ENCODE assay signal across 8 cellular contexts in genomic region chr12:47820631-47821345, GRCh38. TPM values are rescaled to one million over a fixed set of nuclear protein-coding genes. Genes with fewer than 3 reads are reported as not detected.
A peak's percentile ranks its signal among the peaks of the same experiment; 100 is the strongest.
DNase-seq lines count a peak whose midpoint lies in the region; ATAC-seq, FAIRE-seq and TF ChIP-seq lines count a peak whose summit lies in the region.

No MANE protein-coding gene starts in this region.

- peak overlapping the region; percentile 98 for H3K27ac ChIP-seq in neuronal stem cell (replicated peaks; ENCODE audit: low read length)

- H3K9me3 Mint-ChIP-seq in activated T-helper 1 cell treated with anti-CD3 and anti-CD28 coated beads, Interleukin-12 subunit alpha, Interleukin-12 subunit beta, Interleukin-2, Interleukin-4 antibody, amounts not matched to agents 30 ng/mL and 10 ng/mL and 1 ng/mL, durations not matched to agents 14 hours and 24 hours and 36 hours, result no peaks in the 10 kb centered on the region

- DNase-seq in AG09319 (ENCODE audit: extremely low read depth, low read depth), result peak; percentile 88
- peak; percentile 89 for DNase-seq in HT-29 (ENCODE audit: low spot score)
- DNase-seq in activated T-helper 1 cell treated with anti-CD3 and anti-CD28 coated beads, Interleukin-12 subunit alpha, Interleukin-12 subunit beta, Interleukin-2, Interleukin-4 antibody, amounts not matched to agents 30 ng/mL and 10 ng/mL and 1 ng/mL, durations not matched to agents 14 hours and 24 hours and 36 hours (ENCODE audit: low spot score), result no peak
- peak; percentile 93 for DNase-seq in foreskin melanocyte
- peak; percentile 92 for DNase-seq in neuronal stem cell (ENCODE audit: low spot score)
- no peak for DNase-seq in GM12892 (ENCODE audit: insufficient read length)
- no peak for DNase-seq in NCI-H748 (lab: John Stamatoyannopoulos, UW; ENCODE audit: unreplicated experiment)

- no peak overlapping the region for H4K91ac ChIP-seq in neuronal stem cell (ENCODE audit: low read depth, low read length, poor library complexity)

- H3K4me3 Mint-ChIP-seq in activated T-helper 1 cell treated with anti-CD3 and anti-CD28 coated beads, Interleukin-12 subunit alpha, Interleukin-12 subunit beta, Interleukin-2, Interleukin-4 antibody, amounts not matched to agents 30 ng/mL and 10 ng/mL and 1 ng/mL, durations not matched to agents 14 hours and 24 hours and 36 hours, result peak overlapping the region; percentile 96

- peak overlapping the region; percentile 27 for H3K18ac ChIP-seq in neuronal stem cell (ENCODE audit: low read length)

- no peak overlapping the region for H2BK15ac ChIP-seq in neuronal stem cell (ENCODE audit: low read length)

- H3K36me3 Mint-ChIP-seq in activated T-helper 1 cell treated with anti-CD3 and anti-CD28 coated beads, Interleukin-12 subunit alpha, Interleukin-12 subunit beta, Interleukin-2, Interleukin-4 antibody, amounts not matched to agents 30 ng/mL and 10 ng/mL and 1 ng/mL, durations not matched to agents 14 hours and 24 hours and 36 hours (ENCODE audit: low read depth), result peaks cover 43% of the 10 kb centered on the region

- H3K9me3 ChIP-seq in neuronal stem cell (replicated peaks in 1 of 2; ENCODE audit: control insufficient read depth in 2 of 2, insufficient read depth in 1 of 2, low read depth in 1 of 2, low read length in 2 of 2), result no peaks in the 10 kb centered on the region

- H2BK5ac ChIP-seq in neuronal stem cell (ENCODE audit: low read length), result peak overlapping the region; percentile 100

- H2BK120ac ChIP-seq in neuronal stem cell (ENCODE audit: low read depth, low read length), result no peak overlapping the region

- no peak overlapping the region for H3K23ac ChIP-seq in neuronal stem cell (ENCODE audit: low read depth, low read length, poor library complexity)

- WGBS in neuronal stem cell (ENCODE audit: extremely low coverage in 2 of 2, insufficient read length in 2 of 2, insufficient replicate concordance in 1 of 2), 2 donors, result no CpG with 5 or more reads among the region's 17 CpGs

- H2BK12ac ChIP-seq in neuronal stem cell (ENCODE audit: low read length), result no peak overlapping the region

- no peaks in the 10 kb centered on the region for H3K27me3 ChIP-seq in neuronal stem cell (ENCODE audit: control insufficient read depth in 3 of 3, insufficient read depth in 3 of 3, low read depth in 1 of 3, low read length in 3 of 3)

- H3K4me2 ChIP-seq in neuronal stem cell (ENCODE audit: insufficient read depth, low read length, poor library complexity, severe bottlenecking), result peak overlapping the region; percentile 88

- no peak for TF ChIP-seq CTCF in AG09319 (IDR thresholded peaks at IDR 0.05; ENCODE audit: low read depth, low read length)

- peak overlapping the region in 1 of 2 donors; percentile 82 for H3K4me3 ChIP-seq in neuronal stem cell (ENCODE audit: low read length in 2 of 2)

- no peak overlapping the region for H4K8ac ChIP-seq in neuronal stem cell (ENCODE audit: low read depth, low read length)

- intact Hi-C loops in activated T-helper 1 cell treated with anti-CD3 and anti-CD28 coated beads, Interleukin-12 subunit alpha, Interleukin-12 subunit beta, Interleukin-2, Interleukin-4 antibody, amounts not matched to agents 30 ng/mL and 10 ng/mL and 1 ng/mL, durations not matched to agents 14 hours and 24 hours and 36 hours (cut with micrococcal nuclease), result no loop called here

- peak overlapping the region; percentile 2 for H3K14ac ChIP-seq in neuronal stem cell (ENCODE audit: low read length)

- H3K4me1 Mint-ChIP-seq in activated T-helper 1 cell treated with anti-CD3 and anti-CD28 coated beads, Interleukin-12 subunit alpha, Interleukin-12 subunit beta, Interleukin-2, Interleukin-4 antibody, amounts not matched to agents 30 ng/mL and 10 ng/mL and 1 ng/mL, durations not matched to agents 14 hours and 24 hours and 36 hours (ENCODE audit: low read depth), result peaks cover 80% of the 10 kb centered on the region

- peak overlapping the region; percentile 75 for H2AFZ ChIP-seq in neuronal stem cell (ENCODE audit: low read length)

- H3K4ac ChIP-seq in neuronal stem cell (ENCODE audit: low read length), result no peak overlapping the region

- no peak for TF ChIP-seq POLR2A in GM12892 (IDR thresholded peaks at IDR 0.05; ENCODE audit: low read depth, low read length)

- H3K27me3 Mint-ChIP-seq in activated T-helper 1 cell treated with anti-CD3 and anti-CD28 coated beads, Interleukin-12 subunit alpha, Interleukin-12 subunit beta, Interleukin-2, Interleukin-4 antibody, amounts not matched to agents 30 ng/mL and 10 ng/mL and 1 ng/mL, durations not matched to agents 14 hours and 24 hours and 36 hours (ENCODE audit: insufficient read depth), result peaks cover 1% of the 10 kb centered on the region

- peaks cover 4% of the 10 kb centered on the region for H3K79me1 ChIP-seq in neuronal stem cell (ENCODE audit: low read depth, low read length)

- peak overlapping the region; percentile 98 for H3K27ac Mint-ChIP-seq in activated T-helper 1 cell treated with anti-CD3 and anti-CD28 coated beads, Interleukin-12 subunit alpha, Interleukin-12 subunit beta, Interleukin-2, Interleukin-4 antibody, amounts not matched to agents 30 ng/mL and 10 ng/mL and 1 ng/mL, durations not matched to agents 14 hours and 24 hours and 36 hours

- H2AK5ac ChIP-seq in neuronal stem cell (ENCODE audit: low read depth, low read length), result peak overlapping the region; percentile 36

- ATAC-seq in GM19463 (IDR thresholded peaks at IDR 0.05; ENCODE audit: unreplicated experiment), result no peak

- H3K9ac ChIP-seq in neuronal stem cell (ENCODE audit: low read depth, low read length, poor library complexity), result no peak overlapping the region

- FAIRE-seq in GM12892 (lab: Jason Lieb, UNC), result no peak

- peaks cover 0 to 9% of the 10 kb centered on the region in 2 donors for H3K36me3 ChIP-seq in neuronal stem cell (replicated peaks in 1 of 2; ENCODE audit: control insufficient read depth in 2 of 2, insufficient read depth in 2 of 2, low read length in 2 of 2)

- peaks cover 46 to 48% of the 10 kb centered on the region in 2 donors for H3K4me1 ChIP-seq in neuronal stem cell (ENCODE audit: control insufficient read depth in 2 of 2, insufficient read depth in 1 of 2, low read depth in 1 of 2, low read length in 2 of 2)

RNA-seq across cellular contexts. Expression of gene HDAC7, which starts 1.1 kb away (rescaled TPM):
- 51.7 and 55.6 TPM in 2 replicates for total RNA-seq in HT-29 (2014; rRNA removed; shearing (Covaris generic))
- 453 and 466 TPM in 2 replicates for total RNA-seq in activated T-helper 1 cell treated with anti-CD3 and anti-CD28 coated beads, Interleukin-12 subunit alpha, Interleukin-12 subunit beta, Interleukin-2, Interleukin-4 antibody, amounts not matched to agents 30 ng/mL and 10 ng/mL and 1 ng/mL, durations not matched to agents 14 hours and 24 hours and 36 hours
- 26.3 TPM for polyA plus RNA-seq in neuronal stem cell (2013, experiment 1 of 2)
- 27.4 TPM for polyA plus RNA-seq in neuronal stem cell (2013, experiment 2 of 2)
- 29.1 TPM for polyA plus RNA-seq in GM12892 (2012; ENCODE audit: missing spikeins)

RNA-seq across cellular contexts. Expression of gene SLC48A1, which starts 47.8 kb away (rescaled TPM):
- total RNA-seq in HT-29 (2014; rRNA removed; shearing (Covaris generic)), result 31.1 and 35.7 TPM in 2 replicates
- total RNA-seq in activated T-helper 1 cell treated with anti-CD3 and anti-CD28 coated beads, Interleukin-12 subunit alpha, Interleukin-12 subunit beta, Interleukin-2, Interleukin-4 antibody, amounts not matched to agents 30 ng/mL and 10 ng/mL and 1 ng/mL, durations not matched to agents 14 hours and 24 hours and 36 hours, result 12.7 TPM in 2 replicates
- polyA plus RNA-seq in neuronal stem cell (2013, experiment 1 of 2), result 12.5 TPM
- 12.3 TPM for polyA plus RNA-seq in neuronal stem cell (2013, experiment 2 of 2)
- 2.1 TPM for polyA plus RNA-seq in GM12892 (2012; ENCODE audit: missing spikeins)

Comparison
In these comparisons a context has a peak if more than half of its experiments do, and no peak if none do; other contexts are left out.
1. DNase-seq: peak in AG09319 (single experiment), HT-29 (single experiment), foreskin melanocyte (single experiment) and neuronal stem cell (single experiment); none in activated T-helper 1 cell treated with anti-CD3 and anti-CD28 coated beads, Interleukin-12 subunit alpha, Interleukin-12 subunit beta, Interleukin-2, Interleukin-4 antibody, amounts not matched to agents 30 ng/mL and 10 ng/mL and 1 ng/mL, durations not matched to agents 14 hours and 24 hours and 36 hours (single experiment), GM12892 (single experiment) and NCI-H748 (single experiment).